In genomic region chr6:33204165-33204414, GRCh38 we compare ENCODE assay signal across 8 cellular contexts. TPM values are rescaled to one million over a fixed set of nuclear protein-coding genes. Genes with fewer than 3 reads are reported as not detected.
A peak's percentile ranks its signal among the peaks of the same experiment; 100 is the strongest.
DNase-seq lines count a peak whose midpoint lies in the region; ATAC-seq and TF ChIP-seq lines count a peak whose summit lies in the region.

No MANE protein-coding gene starts in this region.

- peak overlapping the region; percentile 97 for H3K27ac Mint-ChIP-seq in neural progenitor cell

- H3K27me3 Mint-ChIP-seq in neural progenitor cell (ENCODE audit: insufficient read depth, low read depth), result peaks cover 9% of the 10 kb centered on the region

- H3K9me2 ChIP-seq in MM.1S (replicated peaks; ENCODE audit: insufficient read depth, low read length), result no peaks in the 10 kb centered on the region

- peak overlapping the region in 5 of 11 experiments; percentile 11 to 81 (median 80); a peak in 5 of 22 replicates for H3K9ac ChIP-seq in BLaER1 treated with 17β-estradiol and CSF1 and Interleukin-3, amounts not matched to agents 10 nM and 100 nM
- H3K9ac ChIP-seq in MM.1S (ENCODE audit: low read length) (no peak overlapping the region; the same call in 1 of the 2 replicates), neural progenitor cell (no peak overlapping the region)

- H3K4me3 ChIP-seq in BLaER1 treated with 17β-estradiol and CSF1 and Interleukin-3, amounts not matched to agents 10 nM and 100 nM, result peak overlapping the region; percentile 65 to 83 (median 73); a peak in 17 of 20 replicates
- H3K4me3 ChIP-seq in MM.1S (ENCODE audit: low read length), result no peak overlapping the region
- H3K4me3 ChIP-seq in coronary artery, result peak overlapping the region; percentile 80
- H3K4me3 ChIP-seq in neural progenitor cell, result peak overlapping the region; percentile 70

- peaks cover 61% of the 10 kb centered on the region for H3K4me1 Mint-ChIP-seq in neural progenitor cell

- no peaks in the 10 kb centered on the region for H3K9me3 Mint-ChIP-seq in neural progenitor cell

- peaks cover 50 to 64% (median 59%) of the 10 kb centered on the region in 10 experiments for H3K4me1 ChIP-seq in BLaER1 treated with 17β-estradiol and CSF1 and Interleukin-3, amounts not matched to agents 10 nM and 100 nM
- H3K4me1 ChIP-seq in MM.1S (ENCODE audit: low read length) (peaks cover 38% of the 10 kb centered on the region), neural progenitor cell (peaks cover 43% of the 10 kb centered on the region)

- H4K20me1 ChIP-seq in BLaER1 treated with 17β-estradiol and CSF1 and Interleukin-3, amounts not matched to agents 10 nM and 100 nM, result peaks cover 0 to 26% (median 6%) of the 10 kb centered on the region in 11 experiments; a peak in 8 of 22 replicates
- H4K20me1 ChIP-seq in MM.1S (ENCODE audit: insufficient read depth, low read length), result no peaks in the 10 kb centered on the region
- H4K20me1 ChIP-seq in neural progenitor cell (ENCODE audit: low read depth), result peaks cover 42% of the 10 kb centered on the region

- H3K79me2 ChIP-seq in MM.1S (ENCODE audit: low read length) (peaks cover 35% of the 10 kb centered on the region), neural progenitor cell (ENCODE audit: low read depth) (peaks cover 40% of the 10 kb centered on the region)

- 0 out of 22 replicates have a peak overlapping the region, but pooled peaks of 1 of the 11 experiments have one; percentile 65 for H3K27ac ChIP-seq in BLaER1 treated with 17β-estradiol and CSF1 and Interleukin-3, amounts not matched to agents 10 nM and 100 nM
- H3K27ac ChIP-seq in MM.1S (ENCODE audit: low read length) (no peak overlapping the region), coronary artery (no peak overlapping the region), neural progenitor cell (no peak overlapping the region)

- H3K36me3 ChIP-seq in BLaER1 treated with 17β-estradiol and CSF1 and Interleukin-3, amounts not matched to agents 10 nM and 100 nM, result peaks cover 19 to 27% (median 25%) of the 10 kb centered on the region in 11 experiments
- H3K36me3 ChIP-seq in MM.1S (replicated peaks; ENCODE audit: insufficient read depth, low read length) (no peaks in the 10 kb centered on the region), neural progenitor cell (no peaks in the 10 kb centered on the region)

- TF ChIP-seq CTCF in MM.1S (IDR thresholded peaks at IDR 0.05; ENCODE audit: low read length), result no peak
- no peak for TF ChIP-seq CTCF in coronary artery (IDR thresholded peaks at IDR 0.05)
- no peak for TF ChIP-seq CTCF in neural progenitor cell (IDR thresholded peaks at IDR 0.05)

- H3K36me3 Mint-ChIP-seq in neural progenitor cell, result peaks cover 26% of the 10 kb centered on the region

- ATAC-seq in GM19023 (IDR thresholded peaks at IDR 0.05; ENCODE audit: unreplicated experiment), result no peak

- peaks cover 0 to 23% (median 10%) of the 10 kb centered on the region in 11 experiments; a peak in 11 of 22 replicates for H3K27me3 ChIP-seq in BLaER1 treated with 17β-estradiol and CSF1 and Interleukin-3, amounts not matched to agents 10 nM and 100 nM
- H3K27me3 ChIP-seq in MM.1S (replicated peaks; ENCODE audit: insufficient read depth, low read length) (no peaks in the 10 kb centered on the region), neural progenitor cell (peaks cover 8% of the 10 kb centered on the region)

- DNase-seq in MM.1S (no peak), coronary artery (ENCODE audit: low spot score) (no peak), neural progenitor cell (ENCODE audit: low spot score) (no peak), GM03348 (ENCODE audit: low spot score) (no peak), NCI-H2196 (lab: John Stamatoyannopoulos, UW; ENCODE audit: unreplicated experiment) (no peak), NCI-H2081 (lab: John Stamatoyannopoulos, UW) (no peak)

- peak overlapping the region; percentile 93 to 100 (median 100) for H3K4me2 ChIP-seq in BLaER1 treated with 17β-estradiol and CSF1 and Interleukin-3, amounts not matched to agents 10 nM and 100 nM
- H3K4me2 ChIP-seq in MM.1S (ENCODE audit: low read depth, low read length) (peak overlapping the region; percentile 37), neural progenitor cell (peak overlapping the region; percentile 85)

- H3K4me3 Mint-ChIP-seq in neural progenitor cell, result peak overlapping the region; percentile 99

- H3K9me3 ChIP-seq in BLaER1 treated with 17β-estradiol and CSF1 and Interleukin-3, amounts not matched to agents 10 nM and 100 nM (replicated peaks in 1 of 11), result no peaks in the 10 kb centered on the region
- no peaks in the 10 kb centered on the region for H3K9me3 ChIP-seq in MM.1S (replicated peaks; ENCODE audit: insufficient read depth, low read length)
- no peaks in the 10 kb centered on the region for H3K9me3 ChIP-seq in neural progenitor cell (ENCODE audit: low read depth)

- H3F3A ChIP-seq in MM.1S (ENCODE audit: insufficient read depth, low read length) (peaks cover 17% of the 10 kb centered on the region; the same call in 1 of the 2 replicates), neural progenitor cell (ENCODE audit: low read depth) (peaks cover 72% of the 10 kb centered on the region)

- H2AFZ ChIP-seq in MM.1S (ENCODE audit: low read length) (no peak overlapping the region), neural progenitor cell (replicated peaks) (no peak overlapping the region)

RNA-seq across cellular contexts. Expression of gene HSD17B8, which starts 0.4 kb away (rescaled TPM):
- 4.8 and 9.5 TPM in 2 replicates for total RNA-seq in neural progenitor cell (ENCODE audit: low replicate concordance)

RNA-seq across cellular contexts. Expression of gene SLC39A7, which starts 3.4 kb away (rescaled TPM):
- 40.8 and 59.2 TPM in 2 replicates for total RNA-seq in neural progenitor cell (ENCODE audit: low replicate concordance)

RNA-seq across cellular contexts. Expression of gene RXRB, which starts 3.6 kb away (rescaled TPM):
- 10.2 and 21.7 TPM in 2 replicates for total RNA-seq in neural progenitor cell (ENCODE audit: low replicate concordance)

RNA-seq across cellular contexts. Expression of gene RING1, which starts 4.2 kb away (rescaled TPM):
- total RNA-seq in neural progenitor cell (ENCODE audit: low replicate concordance), result 12.1 and 20.2 TPM in 2 replicates

RNA-seq across cellular contexts. Expression of gene COL11A2, which starts 11.8 kb away (rescaled TPM):
- total RNA-seq in neural progenitor cell (ENCODE audit: low replicate concordance), result 0.49 and 0.99 TPM in 2 replicates

Comparison
In these comparisons a context has a peak if more than half of its experiments do, and no peak if none do; other contexts are left out.
1. H3K4me2 ChIP-seq: peak in every context shown above with its lines; median percentile 100 in BLaER1 treated with 17β-estradiol and CSF1 and Interleukin-3, amounts not matched to agents 10 nM and 100 nM; 85 in neural progenitor cell; 37 in MM.1S.